Comparison of ENCODE assay signal across 13 cellular contexts in the genomic region with DNA sequence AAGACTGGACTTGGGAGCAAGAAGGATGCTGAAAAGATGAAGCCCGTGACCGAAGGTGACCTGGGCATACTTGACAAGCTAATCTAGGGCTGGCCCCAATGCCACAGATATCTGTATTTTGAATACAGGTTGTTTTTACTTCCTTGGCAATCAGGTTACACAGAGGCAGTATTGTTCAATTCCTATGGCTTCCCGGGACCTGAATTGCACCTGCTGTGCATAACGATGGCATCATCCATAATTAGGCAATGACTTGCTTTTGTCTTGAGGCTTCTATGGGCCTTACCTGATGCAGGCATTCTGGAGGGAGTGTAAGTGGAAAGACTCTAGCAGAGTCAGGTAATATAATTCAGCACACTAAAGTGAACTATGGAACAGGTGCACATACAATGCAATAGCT.
DNase-seq lines count a peak whose midpoint lies in the region; ATAC-seq, FAIRE-seq and TF ChIP-seq lines count a peak whose summit lies in the region.
"Had no signal": no experiment of that assay in that cellular context is flagged by ENCODE, and none has a peak within 500 bp of the region (broad histone marks: within the 10 kb centered on the region; RNA-seq: fewer than 3 reads in every experiment).

No MANE protein-coding gene starts in this region.

- POLR2A ChIA-PET in SK-N-SH (lab: Yijun Ruan, JAX): no interaction called here

- FAIRE-seq in GM12892 (lab: Jason Lieb, UNC): peak; percentile 66
- FAIRE-seq: endometrium had no signal

- H3K9me3 ChIP-seq in GM23248 (ENCODE audit: low read depth) (no peaks in the 10 kb centered on the region), SK-N-SH (no peaks in the 10 kb centered on the region)

- no peak for TF ChIP-seq POLR2A in GM12892 (IDR thresholded peaks at IDR 0.05; ENCODE audit: low read depth, low read length)

- CTCF ChIA-PET in SK-N-SH (lab: Yijun Ruan, JAX): interaction anchor here (0.6 to 3.4 kb wide), 22 partner anchors 10 to 848 kb away, joined by 3 to 13 read pairs (median 4); a partner anchor contains a TSS

- TF ChIP-seq EP300 in SK-N-SH (IDR thresholded peaks at IDR 0.05; ENCODE audit: borderline replicate concordance in 1 of 2, low read depth in 1 of 2, low read length in 1 of 2): no peak

- H3K4me3 ChIP-seq in GM23248 (no peak overlapping the region), SK-N-SH (ENCODE audit: low read depth in 2 of 2, low read length in 1 of 2) (no peak overlapping the region)

- no peak overlapping the region for H3K27ac ChIP-seq in GM23248
- H3K27ac ChIP-seq in SK-N-SH (ENCODE audit: low read depth in 2 of 2, low read length in 1 of 2): no peak overlapping the region
- H3K27ac ChIP-seq: RWPE1 had no signal

- H3F3A ChIP-seq in GM23248 (ENCODE audit: insufficient read depth): no peaks in the 10 kb centered on the region
- H3F3A ChIP-seq in SK-N-SH (replicated peaks; ENCODE audit: insufficient read depth): no peaks in the 10 kb centered on the region

- TF ChIP-seq RAD21 in SK-N-SH (IDR thresholded peaks at IDR 0.05; ENCODE audit: low read length): no peak

- H4K20me1 ChIP-seq in GM23248 (ENCODE audit: insufficient read depth): no peaks in the 10 kb centered on the region
- H4K20me1 ChIP-seq in SK-N-SH (ENCODE audit: insufficient read depth): no peaks in the 10 kb centered on the region

- ATAC-seq in HG03432 (IDR thresholded peaks at IDR 0.05; ENCODE audit: unreplicated experiment): peak; percentile 17

- 62 to 67% methylated on average over 4 of the region's 4 CpGs for WGBS in GM23248 (ENCODE audit: low coverage in 1 of 2, low lambda C conversion rate in 2 of 2, missing lambda C conversion rate in 2 of 2), 2 experiments
- 69% methylated on average over 4 of the region's 4 CpGs for WGBS in SK-N-SH (ENCODE audit: low lambda C conversion rate)

- no peaks in the 10 kb centered on the region for H3K36me3 ChIP-seq in GM23248 (ENCODE audit: low read depth)
- no peaks in the 10 kb centered on the region for H3K36me3 ChIP-seq in SK-N-SH (replicated peaks in 1 of 2; ENCODE audit: control insufficient read depth in 1 of 2, insufficient read depth in 2 of 2, low read length in 1 of 2)

- no peaks in the 10 kb centered on the region for H3K9me2 ChIP-seq in GM23248 (ENCODE audit: insufficient read depth)
- H3K9me2 ChIP-seq in SK-N-SH: no peaks in the 10 kb centered on the region

- TF ChIP-seq CTCF in SK-N-SH (IDR thresholded peaks at IDR 0.05): no peak

- DNase-seq in GM12892 (ENCODE audit: insufficient read length) (no peak), NCI-H69 (lab: John Stamatoyannopoulos, UW) (peak; percentile 78), islet precursor cell (peak; percentile 56), GM23248 (no peak), NCI-H1694 (lab: John Stamatoyannopoulos, UW) (no peak), SK-N-SH (no peak)
- DNase-seq in activated CD4-positive, alpha-beta T cell treated with anti-CD3 and anti-CD28 coated beads for 1 hour: no peak
- DNase-seq: activated B cell treated with CpG ODN at 0.5 μM for 24 hours, activated gamma-delta T cell, NCI-H510A treated with DMSO at 0.1 percent for 48 hours had no signal

- no peaks in the 10 kb centered on the region for H3K4me1 ChIP-seq in GM23248 (ENCODE audit: insufficient read depth)
- no peaks in the 10 kb centered on the region for H3K4me1 ChIP-seq in SK-N-SH (ENCODE audit: control insufficient read depth in 1 of 2, insufficient read depth in 2 of 2, low read depth in 1 of 2, low read length in 1 of 2)

- H3K4me2 ChIP-seq in GM23248 (ENCODE audit: unreplicated experiment) (no peak overlapping the region), SK-N-SH (no peak overlapping the region)

- peaks cover 7% of the 10 kb centered on the region; the same call in 1 of the 2 replicates for H3K27me3 ChIP-seq in GM23248 (replicated peaks; ENCODE audit: insufficient read depth)
- no peaks in the 10 kb centered on the region for H3K27me3 ChIP-seq in SK-N-SH (ENCODE audit: insufficient read depth)

- no peak overlapping the region for H2AFZ ChIP-seq in GM23248
- H2AFZ ChIP-seq in SK-N-SH (ENCODE audit: low read depth): no peak overlapping the region

- H3K79me2 ChIP-seq in GM23248 (ENCODE audit: insufficient read depth) (no peaks in the 10 kb centered on the region), SK-N-SH (ENCODE audit: insufficient read depth) (no peaks in the 10 kb centered on the region)

- in situ Hi-C loops in GM23248 (cut with MboI): loop anchor here (10.0 kb wide), 1 partner anchor 281 kb away; no protein-coding TSS in a partner anchor

- H3K9ac ChIP-seq in GM23248 (no peak overlapping the region), SK-N-SH (no peak overlapping the region)

TF ChIP-seq in SK-N-SH, 30 proteins besides CTCF, POLR2A, EP300 and RAD21:
- TF ChIP-seq JUND (IDR thresholded peaks at IDR 0.05) (no peak), CHD2 (IDR thresholded peaks at IDR 0.05; ENCODE audit: low read length, partially characterized antibody) (no peak), FOSL2 (IDR thresholded peaks at IDR 0.05; ENCODE audit: borderline replicate concordance, low read depth) (no peak), POLR2AphosphoS5 (IDR thresholded peaks at IDR 0.05; ENCODE audit: low read depth, low read length) (no peak), RCOR1 (IDR thresholded peaks at IDR 0.05; ENCODE audit: low read length) (no peak), YY1 (IDR thresholded peaks at IDR 0.05; ENCODE audit: low read depth) (no peak), NFIC (IDR thresholded peaks at IDR 0.05; ENCODE audit: borderline replicate concordance) (no peak), FOXJ3 (CRISPR knock-in tag; IDR thresholded peaks at IDR 0.05) (no peak), ELF1 (IDR thresholded peaks at IDR 0.05) (no peak), EZH2phosphoT487 (IDR thresholded peaks at IDR 0.05; ENCODE audit: borderline replicate concordance, low read depth) (no peak), MEF2A (IDR thresholded peaks at IDR 0.05; ENCODE audit: borderline replicate concordance, low read depth) (no peak), TCF12 (IDR thresholded peaks at IDR 0.05) (no peak), TEAD4 (IDR thresholded peaks at IDR 0.05; ENCODE audit: borderline replicate concordance, insufficient read depth) (no peak), FOXM1 (IDR thresholded peaks at IDR 0.05; ENCODE audit: low read depth) (no peak)
- TF ChIP-seq, protein P1, sequence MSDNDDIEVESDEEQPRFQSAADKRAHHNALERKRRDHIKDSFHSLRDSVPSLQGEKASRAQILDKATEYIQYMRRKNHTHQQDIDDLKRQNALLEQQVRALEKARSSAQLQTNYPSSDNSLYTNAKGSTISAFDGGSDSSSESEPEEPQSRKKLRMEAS (IDR thresholded peaks at IDR 0.05; ENCODE audit: low read depth): no peak
- TF ChIP-seq, protein P2, sequence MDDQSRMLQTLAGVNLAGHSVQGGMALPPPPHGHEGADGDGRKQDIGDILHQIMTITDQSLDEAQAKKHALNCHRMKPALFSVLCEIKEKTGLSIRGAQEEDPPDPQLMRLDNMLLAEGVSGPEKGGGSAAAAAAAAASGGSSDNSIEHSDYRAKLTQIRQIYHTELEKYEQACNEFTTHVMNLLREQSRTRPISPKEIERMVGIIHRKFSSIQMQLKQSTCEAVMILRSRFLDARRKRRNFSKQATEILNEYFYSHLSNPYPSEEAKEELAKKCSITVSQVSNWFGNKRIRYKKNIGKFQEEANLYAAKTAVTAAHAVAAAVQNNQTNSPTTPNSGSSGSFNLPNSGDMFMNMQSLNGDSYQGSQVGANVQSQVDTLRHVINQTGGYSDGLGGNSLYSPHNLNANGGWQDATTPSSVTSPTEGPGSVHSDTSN (IDR thresholded peaks at IDR 0.05): no peak
TF ChIP-seq in SK-N-SH: peak in this region for 0.

Comparison
In these comparisons a context has a peak if more than half of its experiments do, and no peak if none do; other contexts are left out.
1. DNase-seq: peak in NCI-H69 (single experiment) and islet precursor cell (single experiment); none in GM12892 (single experiment), GM23248 (single experiment), NCI-H1694 (single experiment), activated CD4-positive, alpha-beta T cell treated with anti-CD3 and anti-CD28 coated beads for 1 hour (single experiment) and SK-N-SH (single experiment).